In the genomic region with DNA sequence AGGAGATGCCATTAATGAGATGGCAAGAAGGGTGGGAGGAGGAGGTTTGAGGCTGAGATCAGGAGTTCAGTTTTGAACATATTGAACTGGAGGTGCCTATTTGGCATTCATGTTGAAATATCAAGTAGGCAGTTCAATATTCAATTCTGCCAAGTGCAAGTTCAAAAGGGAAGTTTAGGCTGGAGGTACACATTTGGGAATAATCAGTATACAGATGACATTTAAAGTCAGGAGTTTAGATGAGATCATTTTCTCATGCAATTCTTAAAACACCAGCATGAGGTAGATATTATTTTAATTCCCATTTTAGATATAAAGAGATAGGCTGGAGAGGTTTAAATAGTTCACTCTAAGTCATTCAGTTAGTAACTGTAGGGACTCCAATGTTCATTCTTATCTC, we compare ENCODE assay signal across 14 cellular contexts. TPM values are rescaled to one million over a fixed set of nuclear protein-coding genes. Genes with fewer than 3 reads are reported as not detected.
DNase-seq lines count a peak whose midpoint lies in the region; ATAC-seq, FAIRE-seq and TF ChIP-seq lines count a peak whose summit lies in the region.
"Had no signal": no experiment of that assay in that cellular context is flagged by ENCODE, and none has a peak within 500 bp of the region (broad histone marks: within the 10 kb centered on the region; RNA-seq: fewer than 3 reads in every experiment).

No MANE protein-coding gene starts in this region.

- H3K27me3 Mint-ChIP-seq in natural killer cell (ENCODE audit: low read depth in 2 of 2) = no peaks in the 10 kb centered on the region
- H3K27me3 Mint-ChIP-seq in natural killer cell treated with Interleukin-12 subunit alpha and Interleukin-12 subunit beta and Interleukin-15 and Interleukin-18, amount 100 ng/mL, for 72 hours = no peaks in the 10 kb centered on the region
- H3K27me3 Mint-ChIP-seq in astrocyte (ENCODE audit: low read depth, unreplicated experiment) = no peaks in the 10 kb centered on the region
- H3K27me3 Mint-ChIP-seq in immature natural killer cell (ENCODE audit: low read depth in 3 of 3) = peaks cover 0 to 4% (median 0%) of the 10 kb centered on the region in 3 donors
- no peaks in the 10 kb centered on the region for H3K27me3 Mint-ChIP-seq in CD4-positive, alpha-beta memory T cell
- peaks cover 1% of the 10 kb centered on the region for H3K27me3 Mint-ChIP-seq in GM23338 (ENCODE audit: insufficient read depth, low read depth, poor library complexity)

- H3K36me3 ChIP-seq in astrocyte (ENCODE audit: insufficient read depth, low read length) = peaks cover 3% of the 10 kb centered on the region
- H3K36me3 ChIP-seq in CD4-positive, alpha-beta memory T cell (ENCODE audit: insufficient read depth, low read length) = no peaks in the 10 kb centered on the region
- no peaks in the 10 kb centered on the region for H3K36me3 ChIP-seq in GM23338 (ENCODE audit: insufficient read depth)

- FAIRE-seq in astrocyte (lab: Jason Lieb, UNC) = no peak
- FAIRE-seq: GM12878, K562 had no signal

- H3F3A ChIP-seq in GM23338 (replicated peaks; ENCODE audit: low read depth) = no peaks in the 10 kb centered on the region

- H3K4me1 ChIP-seq in astrocyte (ENCODE audit: insufficient read depth, low read length) (no peaks in the 10 kb centered on the region), GM23338 (ENCODE audit: insufficient read depth) (no peaks in the 10 kb centered on the region)
- peaks cover 6% of the 10 kb centered on the region for H3K4me1 ChIP-seq in CD4-positive, alpha-beta memory T cell (ENCODE audit: insufficient read depth, low read length)

- CTCF ChIA-PET in CD4-positive, alpha-beta memory T cell (lab: Charles Lee; ENCODE audit: partially characterized antibody) = interaction anchor here (2.5 kb wide), 1 partner anchor 148 kb away, joined by 17 read pairs; no protein-coding TSS in a partner anchor

- H3K27ac Mint-ChIP-seq in natural killer cell = peak overlapping the region; percentile 37 to 59
- H3K27ac Mint-ChIP-seq in natural killer cell treated with Interleukin-12 subunit alpha and Interleukin-12 subunit beta and Interleukin-15 and Interleukin-18, amount 100 ng/mL, for 72 hours = peak overlapping the region in 1 of 2 donors; percentile 52
- peak overlapping the region; percentile 60 for H3K27ac Mint-ChIP-seq in astrocyte (ENCODE audit: unreplicated experiment)
- H3K27ac Mint-ChIP-seq in immature natural killer cell = peak overlapping the region in 5 of 6 donors; percentile 12 to 83 (median 67)
- no peak overlapping the region for H3K27ac Mint-ChIP-seq in CD4-positive, alpha-beta memory T cell
- no peak overlapping the region for H3K27ac Mint-ChIP-seq in GM23338

- H3K4me2 ChIP-seq in astrocyte (ENCODE audit: low read length) = no peak overlapping the region
- H3K4me2 ChIP-seq in GM23338 = no peak overlapping the region

- H3K27ac ChIP-seq in astrocyte (ENCODE audit: low read depth, low read length) (no peak overlapping the region), GM23338 (ENCODE audit: low read depth) (no peak overlapping the region)
- no peak overlapping the region for H3K27ac ChIP-seq in CD4-positive, alpha-beta memory T cell (ENCODE audit: low read depth, low read length)

- H3K9me2 ChIP-seq in GM23338 (ENCODE audit: insufficient read depth) = no peaks in the 10 kb centered on the region

- no peaks in the 10 kb centered on the region for H3K36me3 Mint-ChIP-seq in natural killer cell
- peaks cover 5% of the 10 kb centered on the region for H3K36me3 Mint-ChIP-seq in natural killer cell treated with Interleukin-12 subunit alpha and Interleukin-12 subunit beta and Interleukin-15 and Interleukin-18, amount 100 ng/mL, for 72 hours
- H3K36me3 Mint-ChIP-seq in astrocyte (ENCODE audit: low read depth, unreplicated experiment) = no peaks in the 10 kb centered on the region
- H3K36me3 Mint-ChIP-seq in immature natural killer cell = peaks cover 0 to 15% (median 10%) of the 10 kb centered on the region in 3 donors
- H3K36me3 Mint-ChIP-seq in CD4-positive, alpha-beta memory T cell = peaks cover 3 to 14% of the 10 kb centered on the region in 2 donors
- peaks cover 5% of the 10 kb centered on the region; the same call in 1 of the 3 replicates for H3K36me3 Mint-ChIP-seq in GM23338 (ENCODE audit: low read depth)

- H4K20me1 ChIP-seq in astrocyte (ENCODE audit: insufficient read depth, low read length) (no peaks in the 10 kb centered on the region), GM23338 (replicated peaks; ENCODE audit: insufficient read depth) (peaks cover 7% of the 10 kb centered on the region; the same call in 1 of the 2 replicates)

- H3K79me2 ChIP-seq in astrocyte (ENCODE audit: insufficient read depth, low read length) (no peaks in the 10 kb centered on the region), GM23338 (replicated peaks; ENCODE audit: insufficient read depth) (no peaks in the 10 kb centered on the region)

- DNase-seq in natural killer cell (no peak), astrocyte (ENCODE audit: low read depth) (no peak), immature natural killer cell (no peak), GM23338 (ENCODE audit: low spot score) (no peak), NCI-H510A treated with DMSO at 0.1 percent for 48 hours (lab: John Stamatoyannopoulos, UW) (no peak), DMS153 (lab: John Stamatoyannopoulos, UW) (no peak)
- DNase-seq in natural killer cell treated with Interleukin-12 subunit alpha and Interleukin-12 subunit beta and Interleukin-15 and Interleukin-18, amount 100 ng/mL, for 72 hours (ENCODE audit: low spot score) = no peak
- no peak for DNase-seq in CD4-positive, alpha-beta memory T cell
- DNase-seq: NCI-H1048, NCI-H187, NCI-H748 treated with DMSO at 0.1 percent for 48 hours, SHP77 treated with DMSO at 0.1 percent for 48 hours had no signal

- H3K9ac ChIP-seq in astrocyte (ENCODE audit: low read length) = no peak overlapping the region

- H3K9me3 Mint-ChIP-seq in natural killer cell = no peaks in the 10 kb centered on the region
- H3K9me3 Mint-ChIP-seq in natural killer cell treated with Interleukin-12 subunit alpha and Interleukin-12 subunit beta and Interleukin-15 and Interleukin-18, amount 100 ng/mL, for 72 hours = no peaks in the 10 kb centered on the region
- H3K9me3 Mint-ChIP-seq in astrocyte (ENCODE audit: unreplicated experiment) = no peaks in the 10 kb centered on the region
- H3K9me3 Mint-ChIP-seq in immature natural killer cell = no peaks in the 10 kb centered on the region
- no peaks in the 10 kb centered on the region for H3K9me3 Mint-ChIP-seq in CD4-positive, alpha-beta memory T cell
- H3K9me3 Mint-ChIP-seq in GM23338 = no peaks in the 10 kb centered on the region

- peaks cover 32 to 38% of the 10 kb centered on the region in 2 donors for H3K4me1 Mint-ChIP-seq in natural killer cell
- H3K4me1 Mint-ChIP-seq in natural killer cell treated with Interleukin-12 subunit alpha and Interleukin-12 subunit beta and Interleukin-15 and Interleukin-18, amount 100 ng/mL, for 72 hours (ENCODE audit: low read depth in 2 of 2) = peaks cover 17 to 32% of the 10 kb centered on the region in 2 donors
- H3K4me1 Mint-ChIP-seq in astrocyte (ENCODE audit: low read depth, unreplicated experiment) = peaks cover 19% of the 10 kb centered on the region
- peaks cover 50 to 56% of the 10 kb centered on the region in 2 donors for H3K4me1 Mint-ChIP-seq in immature natural killer cell
- peaks cover 0 to 6% (median 3%) of the 10 kb centered on the region in 4 donors for H3K4me1 Mint-ChIP-seq in CD4-positive, alpha-beta memory T cell
- no peaks in the 10 kb centered on the region for H3K4me1 Mint-ChIP-seq in GM23338

- H2AFZ ChIP-seq in astrocyte (ENCODE audit: low read depth, low read length) (no peak overlapping the region), GM23338 (no peak overlapping the region)

- H3K4me3 Mint-ChIP-seq in natural killer cell = peak overlapping the region; percentile 22
- no peak overlapping the region for H3K4me3 Mint-ChIP-seq in natural killer cell treated with Interleukin-12 subunit alpha and Interleukin-12 subunit beta and Interleukin-15 and Interleukin-18, amount 100 ng/mL, for 72 hours
- H3K4me3 Mint-ChIP-seq in astrocyte (ENCODE audit: unreplicated experiment) = no peak overlapping the region
- H3K4me3 Mint-ChIP-seq in immature natural killer cell = peak overlapping the region in 4 of 5 donors; percentile 3 to 53 (median 24)
- no peak overlapping the region for H3K4me3 Mint-ChIP-seq in CD4-positive, alpha-beta memory T cell
- H3K4me3 Mint-ChIP-seq in GM23338 = no peak overlapping the region

- intact Hi-C loops in natural killer cell (cut with micrococcal nuclease) = loop anchor here (2.0 kb wide), 1 partner anchor 46 kb away; no protein-coding TSS in a partner anchor
- intact Hi-C loops in CD4-positive, alpha-beta memory T cell (cut with micrococcal nuclease) = no loop called here

- POLR2A ChIA-PET in CD4-positive, alpha-beta memory T cell (lab: Charles Lee; ENCODE audit: partially characterized antibody) = no interaction called here

- ATAC-seq in natural killer cell = no peak
- ATAC-seq in natural killer cell treated with Interleukin-12 subunit alpha and Interleukin-12 subunit beta and Interleukin-15 and Interleukin-18, amount 100 ng/mL, for 72 hours = no peak
- no peak for ATAC-seq in GM23338
- ATAC-seq: K562 had no signal

- TF ChIP-seq CTCF in natural killer cell (IDR thresholded peaks at IDR 0.05) = no peak
- no peak for TF ChIP-seq CTCF in astrocyte (IDR thresholded peaks at IDR 0.05; ENCODE audit: insufficient read depth, low read depth, low read length)
- no peak for TF ChIP-seq CTCF in GM23338 (conservative IDR thresholded peaks at IDR 0.05; ENCODE audit: low read depth in 2 of 2)

- no peaks in the 10 kb centered on the region for H3K9me3 ChIP-seq in astrocyte (ENCODE audit: insufficient read depth, low read depth, low read length)
- no peaks in the 10 kb centered on the region for H3K9me3 ChIP-seq in CD4-positive, alpha-beta memory T cell (ENCODE audit: control insufficient read depth in 1 of 2, low read length in 2 of 2)

- H3K4me3 ChIP-seq in astrocyte (ENCODE audit: insufficient read depth, low read depth, low read length) (no peak overlapping the region), GM23338 (no peak overlapping the region)
- H3K4me3 ChIP-seq in CD4-positive, alpha-beta memory T cell (ENCODE audit: low read length in 2 of 2) = no peak overlapping the region
- H3K4me3 ChIP-seq: GM12878, K562 had no signal

- H3K27me3 ChIP-seq in astrocyte (ENCODE audit: insufficient read depth, low read length) (no peaks in the 10 kb centered on the region), GM23338 (ENCODE audit: insufficient read depth) (no peaks in the 10 kb centered on the region)
- no peaks in the 10 kb centered on the region for H3K27me3 ChIP-seq in CD4-positive, alpha-beta memory T cell (ENCODE audit: insufficient read depth, low read length)

TF ChIP-seq in GM23338, 12 proteins besides CTCF, POLR2A, EP300 and RAD21 (continues in another document):
- no peak for TF ChIP-seq ZNF114 (CRISPR knock-in tag; IDR thresholded peaks at IDR 0.05)

RNA-seq across cellular contexts. Expression of a gene that starts 26.1 kb away (rescaled TPM):
- total RNA-seq in natural killer cell = 1 to 10 TPM; 4.7 to 9.7 (median 7.0) TPM
- 10 to 100 TPM; 10.8 to 16.2 TPM for total RNA-seq in natural killer cell treated with Interleukin-12 subunit alpha and Interleukin-12 subunit beta and Interleukin-15 and Interleukin-18, amount 100 ng/mL, for 72 hours
- total RNA-seq in astrocyte = 8.2 and 8.7 TPM in 2 replicates
- 1 to 10 TPM; 5.8 to 7.8 (median 7.5) TPM for polyA plus RNA-seq in immature natural killer cell
- total RNA-seq in CD4-positive, alpha-beta memory T cell = 1 to 10 TPM; 6.5 to 7.2 TPM
- polyA plus RNA-seq in CD4-positive, alpha-beta memory T cell = 1 to 10 TPM; 5.5 to 7.6 TPM
- 21.1 and 28.2 TPM in 2 replicates for total RNA-seq in GM23338 (2014; rRNA removed; shearing (Covaris generic))
- polyA plus RNA-seq in GM23338 (2016; fragmentation: Nextera tagmentation; extraction: Ambion mirVana) = 25.3 and 26.6 TPM in 2 replicates

Comparison
In these comparisons a context has a peak if more than half of its experiments do, and no peak if none do; other contexts are left out.
1. H3K4me3 Mint-ChIP-seq: peak in natural killer cell (single experiment) and immature natural killer cell (4 of 5); none in natural killer cell treated with Interleukin-12 subunit alpha and Interleukin-12 subunit beta and Interleukin-15 and Interleukin-18, amount 100 ng/mL, for 72 hours (single experiment), astrocyte (single experiment), CD4-positive, alpha-beta memory T cell (0 of 8) and GM23338 (single experiment).
2. H3K27ac Mint-ChIP-seq: peak in natural killer cell (2 of 2), astrocyte (single experiment) and immature natural killer cell (5 of 6); none in CD4-positive, alpha-beta memory T cell (0 of 7) and GM23338 (single experiment).